24 cellular contexts compared by ENCODE assay signal in genomic region chr2:41206004-41206403, GRCh38.
DNase-seq lines count a peak whose midpoint lies in the region; ATAC-seq, FAIRE-seq and TF ChIP-seq lines count a peak whose summit lies in the region.
"Had no signal": no experiment of that assay in that cellular context is flagged by ENCODE, and none has a peak within 500 bp of the region (broad histone marks: within the 10 kb centered on the region; RNA-seq: fewer than 3 reads in every experiment).

No MANE protein-coding gene starts in this region.

- H2AFZ ChIP-seq in H1 (ENCODE audit: low read length) (peak overlapping the region; percentile 35; the same call in 1 of the 2 replicates), parathyroid adenoma (peak overlapping the region; percentile 3)

- no peak for TF ChIP-seq RAD21 in H1 (IDR thresholded peaks at IDR 0.05 in 1 of 2, conservative IDR thresholded peaks at IDR 0.05 in 1 of 2; ENCODE audit: low read depth in 2 of 2, low read length in 2 of 2)

- intact Hi-C loops in left cardiac atrium (cut with DNase I): no loop called here
- intact Hi-C loops in tibial artery (cut with DNase I; ENCODE audit: low total_unique reads): no loop called here

- H3K23ac ChIP-seq in H1 (ENCODE audit: insufficient read length): no peak overlapping the region

- no peak for TF ChIP-seq CTCF in H1 (IDR thresholded peaks at IDR 0.05; ENCODE audit: control extremely low read depth in 1 of 3, insufficient read depth in 1 of 3, low read depth in 1 of 3, low read length in 3 of 3)
- TF ChIP-seq CTCF in parathyroid adenoma (IDR thresholded peaks at IDR 0.05): no peak
- TF ChIP-seq CTCF in tibial artery (IDR thresholded peaks at IDR 0.05): no peak
- no peak for TF ChIP-seq CTCF in WERI-Rb-1 (IDR thresholded peaks at IDR 0.05; ENCODE audit: low read depth, low read length)

- H3K27me3 ChIP-seq in H1 (replicated peaks in 1 of 4; ENCODE audit: control insufficient read depth in 3 of 4, extremely low read depth in 1 of 4, insufficient read depth in 3 of 4, low read length in 3 of 4) (peaks cover 0 to 1% (median 0%) of the 10 kb centered on the region in 4 experiments; a peak in 1 of 7 replicates), parathyroid adenoma (ENCODE audit: control insufficient read depth, insufficient read depth, low read length) (no peaks in the 10 kb centered on the region), tibial artery (no peaks in the 10 kb centered on the region), WERI-Rb-1 (ENCODE audit: insufficient read depth, low read depth, severe bottlenecking) (no peaks in the 10 kb centered on the region)

- CTCF ChIA-PET in H1 (lab: Charles Lee; ENCODE audit: partially characterized antibody): no interaction called here

- H3K23me2 ChIP-seq in H1 (ENCODE audit: low read depth, low read length): no peaks in the 10 kb centered on the region

- no peak overlapping the region for H3K14ac ChIP-seq in H1 (ENCODE audit: insufficient read length)

- TF ChIP-seq EP300 in H1 (IDR thresholded peaks at IDR 0.05; ENCODE audit: borderline replicate concordance in 1 of 2, low read depth in 2 of 2, low read length in 2 of 2): no peak

- H2BK5ac ChIP-seq in H1 (ENCODE audit: low read depth, low read length): no peak overlapping the region

- H3K4me1 ChIP-seq in H1 (replicated peaks in 1 of 4; ENCODE audit: control insufficient read depth in 3 of 4, insufficient read depth in 4 of 4, low read length in 3 of 4) (0 out of 7 replicates have a peak, but pooled peaks cover 0 to 3% (median 0%) of the 10 kb centered on the region in 4 experiments), parathyroid adenoma (no peaks in the 10 kb centered on the region), tibial artery (peaks cover 0 to 29% (median 6%) of the 10 kb centered on the region in 4 donors)

- no peak overlapping the region for H4K5ac ChIP-seq in H1 (ENCODE audit: insufficient read length, low read depth, low read length)

- POLR2A ChIA-PET in H1 (lab: Charles Lee; ENCODE audit: partially characterized antibody): no interaction called here

- H3K27ac ChIP-seq in H1 (ENCODE audit: low read depth, low read length): no peak overlapping the region
- H3K27ac ChIP-seq in parathyroid adenoma: no peak overlapping the region
- H3K27ac ChIP-seq in tibial artery: peak overlapping the region; percentile 21 to 40
- H3K27ac ChIP-seq in WERI-Rb-1: no peak overlapping the region
- H3K27ac ChIP-seq: C4-2B had no signal

- no peak overlapping the region for H3K18ac ChIP-seq in H1 (ENCODE audit: extremely low read depth, low read length)

- H3K9me3 ChIP-seq in H1 (ENCODE audit: insufficient read depth in 2 of 2, low read depth in 1 of 2, low read length in 1 of 2) (no peaks in the 10 kb centered on the region), parathyroid adenoma (ENCODE audit: control insufficient read depth, low read length) (no peaks in the 10 kb centered on the region), tibial artery (no peaks in the 10 kb centered on the region), WERI-Rb-1 (ENCODE audit: severe bottlenecking) (peaks cover 2% of the 10 kb centered on the region)

- WGBS in H1 (ENCODE audit: extremely low coverage in 1 of 2, insufficient coverage in 1 of 2, insufficient read length in 1 of 2, insufficient replicate concordance in 2 of 2, low coverage in 1 of 2, low lambda C conversion rate in 2 of 2, missing lambda C conversion rate in 1 of 2), 2 experiments: 84% methylated on average over 1 of the region's 1 CpG; no CpG with 5 or more reads in 1 of the 2 experiments

- no peak for TF ChIP-seq POLR2A in H1 (IDR thresholded peaks at IDR 0.05; ENCODE audit: control extremely low read depth in 1 of 2, low read depth in 2 of 2, low read length in 2 of 2)

- H4K91ac ChIP-seq in H1 (replicated peaks; ENCODE audit: insufficient read length, low read length): no peak overlapping the region

- no peak overlapping the region for H3K56ac ChIP-seq in H1 (replicated peaks; ENCODE audit: insufficient read length, low read depth, low read length)

- no peak overlapping the region for H2AK5ac ChIP-seq in H1 (ENCODE audit: low read depth, low read length)

- H3K4me2 ChIP-seq in H1 (ENCODE audit: insufficient read depth in 1 of 2, low read depth in 2 of 2, low read length in 2 of 2): no peak overlapping the region
- no peak overlapping the region for H3K4me2 ChIP-seq in parathyroid adenoma (ENCODE audit: low read length)

- no peaks in the 10 kb centered on the region for H3K79me1 ChIP-seq in H1 (ENCODE audit: low read depth, low read length)

- H3K9ac ChIP-seq in H1 (replicated peaks in 1 of 4; ENCODE audit: extremely low read depth in 1 of 4, low read depth in 3 of 4, low read length in 3 of 4) (no peak overlapping the region), parathyroid adenoma (no peak overlapping the region)

- H2BK15ac ChIP-seq in H1 (ENCODE audit: low read length): no peak overlapping the region

- ATAC-seq in left cardiac atrium (peak; percentile 73 to 92), HG03025 (IDR thresholded peaks at IDR 0.05; ENCODE audit: low FRiP score, unreplicated experiment) (no peak)
- ATAC-seq: HCT116, K562, PC-3 had no signal

- H2BK12ac ChIP-seq in H1 (ENCODE audit: low read depth, low read length): no peak overlapping the region

- DNase-seq in H1 (ENCODE audit: low read depth in 1 of 2, low spot score in 2 of 2) (no peak), left cardiac atrium (no peak), tibial artery (no peak), Kasumi-1 (lab: John Stamatoyannopoulos, UW) (no peak), WERI-Rb-1 (no peak)
- DNase-seq: CD8-positive, alpha-beta memory T cell; DMS79 treated with DMSO at 0.1 percent for 48 hours; MV-4-11; NCI-H1105; NCI-H1436 treated with DMSO at 0.1 percent for 48 hours; NCI-H187 treated with DMSO at 0.1 percent for 48 hours; NCI-H2107; NCI-H446; NCI-H526; NCI-H82; NK-92 treated with Interleukin-12 subunit alpha and Interleukin-12 subunit beta, amount 100 ng/mL, for 24 hours; PC-3 had no signal

- no peak overlapping the region for H2BK20ac ChIP-seq in H1 (ENCODE audit: low read length)

- no peaks in the 10 kb centered on the region for H3K36me3 ChIP-seq in H1 (ENCODE audit: control insufficient read depth in 2 of 4, insufficient read depth in 4 of 4, low read length in 3 of 4)
- H3K36me3 ChIP-seq in parathyroid adenoma (ENCODE audit: control insufficient read depth, insufficient read depth, low read length): no peaks in the 10 kb centered on the region
- H3K36me3 ChIP-seq in tibial artery: no peaks in the 10 kb centered on the region
- H3K36me3 ChIP-seq in WERI-Rb-1: no peaks in the 10 kb centered on the region

- FAIRE-seq in H1 (lab: Jason Lieb, UNC): no peak
- FAIRE-seq: GM12892, HTR-8/SVneo, K562 had no signal

- H3K4me3 ChIP-seq in H1 (ENCODE audit: extremely low read depth in 1 of 4, insufficient read depth in 2 of 4, low read depth in 3 of 4, low read length in 4 of 4): no peak overlapping the region
- no peak overlapping the region for H3K4me3 ChIP-seq in parathyroid adenoma (ENCODE audit: low read depth, low read length)
- no peak overlapping the region for H3K4me3 ChIP-seq in tibial artery
- no peak overlapping the region for H3K4me3 ChIP-seq in WERI-Rb-1 (ENCODE audit: low read depth, low read length)
- H3K4me3 ChIP-seq: K562 had no signal

- H4K8ac ChIP-seq in H1 (ENCODE audit: extremely low read depth, insufficient read depth, low read length): no peak overlapping the region

- no peaks in the 10 kb centered on the region for H4K20me1 ChIP-seq in H1 (replicated peaks in 1 of 2; ENCODE audit: control insufficient read depth in 1 of 2, insufficient read depth in 2 of 2, low read length in 2 of 2)

- no peak overlapping the region for H2BK120ac ChIP-seq in H1 (replicated peaks; ENCODE audit: low read depth, low read length)

- H3K79me2 ChIP-seq in H1 (ENCODE audit: control insufficient read depth in 1 of 2, insufficient read depth in 2 of 2, low read length in 2 of 2) (no peaks in the 10 kb centered on the region), parathyroid adenoma (no peaks in the 10 kb centered on the region)

- H3K4ac ChIP-seq in H1 (replicated peaks; ENCODE audit: insufficient read length, low read depth, low read length): no peak overlapping the region

TF ChIP-seq in H1, 55 proteins besides CTCF, POLR2A, EP300 and RAD21:
- TF ChIP-seq JUND (IDR thresholded peaks at IDR 0.05; ENCODE audit: low read length) (no peak), BCL11A (IDR thresholded peaks at IDR 0.05; ENCODE audit: low read depth in 2 of 2, low read length in 2 of 2) (no peak), JUN (IDR thresholded peaks at IDR 0.05; ENCODE audit: low read depth, low read length) (no peak), NANOG (IDR thresholded peaks at IDR 0.05; ENCODE audit: insufficient read depth, low read depth, low read length, poor library complexity, severe bottlenecking) (no peak), USF2 (IDR thresholded peaks at IDR 0.05; ENCODE audit: low read length) (no peak)
TF ChIP-seq in H1: peak in this region for 0.

Comparison
In these comparisons a context has a peak if more than half of its experiments do, and no peak if none do; other contexts are left out.
1. H3K27ac ChIP-seq: peak in tibial artery (2 of 2); none in H1 (single experiment), parathyroid adenoma (single experiment) and WERI-Rb-1 (single experiment).